ENCODE assay signal across 11 cellular contexts in genomic region chr16:85171809-85172464, GRCh38. TPM values are rescaled to one million over a fixed set of nuclear protein-coding genes. Genes with fewer than 3 reads are reported as not detected.
DNase-seq lines count a peak whose midpoint lies in the region; ATAC-seq, FAIRE-seq and TF ChIP-seq lines count a peak whose summit lies in the region.
"Had no signal": no experiment of that assay in that cellular context is flagged by ENCODE, and none has a peak within 500 bp of the region (broad histone marks: within the 10 kb centered on the region; RNA-seq: fewer than 3 reads in every experiment).

No MANE protein-coding gene starts in this region.

- ATAC-seq in Right ventricle myocardium superior (ENCODE audit: poor library complexity) (no peak), GM18870 (IDR thresholded peaks at IDR 0.05; ENCODE audit: unreplicated experiment) (no peak)

- no peak for TF ChIP-seq POLR2A in H54 (IDR thresholded peaks at IDR 0.05; ENCODE audit: low read depth, low read length)

- no peak overlapping the region for H3K27ac Mint-ChIP-seq in chondrocyte (ENCODE audit: unreplicated experiment)

- H3K27ac ChIP-seq in urinary bladder (ENCODE audit: low read depth) = no peak overlapping the region
- H3K27ac ChIP-seq: vagina had no signal

- peak; percentile 44 for DNase-seq in Right ventricle myocardium superior
- no peak for DNase-seq in cardiac septum (ENCODE audit: low spot score)
- no peak for DNase-seq in chondrocyte (ENCODE audit: low spot score)
- peak; percentile 71 to 96 for DNase-seq in lung microvascular endothelial cell (ENCODE audit: low read depth in 2 of 2)
- no peak for DNase-seq in H54 (ENCODE audit: insufficient read length, low spot score)
- no peak for DNase-seq in NCI-H2196 (lab: John Stamatoyannopoulos, UW; ENCODE audit: unreplicated experiment)

- H3K4me1 ChIP-seq in urinary bladder (ENCODE audit: insufficient read depth) = peaks cover 2% of the 10 kb centered on the region

- no peaks in the 10 kb centered on the region for H3K36me3 Mint-ChIP-seq in chondrocyte (ENCODE audit: low read depth)

- no peaks in the 10 kb centered on the region for H3K9me3 Mint-ChIP-seq in chondrocyte (ENCODE audit: low read depth)

- H3K4me3 ChIP-seq in urinary bladder (ENCODE audit: low read depth, low read length) = peak overlapping the region; percentile 32

- intact Hi-C loops in Right ventricle myocardium superior (cut with DNase I) = no loop called here
- intact Hi-C loops in cardiac septum (cut with DNase I) = loop anchor here (5.0 kb wide), 3 partner anchors 50 to 80 kb away; no protein-coding TSS in a partner anchor

- 41% methylated on average over 18 of the region's 18 CpGs for WGBS in urinary bladder

- H3K27me3 Mint-ChIP-seq in chondrocyte (ENCODE audit: low read depth) = no peaks in the 10 kb centered on the region

- peaks cover 47% of the 10 kb centered on the region for H3K4me1 Mint-ChIP-seq in chondrocyte (ENCODE audit: low read depth)

- no peaks in the 10 kb centered on the region for H3K36me3 ChIP-seq in urinary bladder (ENCODE audit: insufficient read depth)
- H3K36me3 ChIP-seq: vagina had no signal

- no peak for FAIRE-seq in H54 (lab: Jason Lieb, UNC)

- peak overlapping the region; percentile 69 for H3K4me3 Mint-ChIP-seq in chondrocyte (ENCODE audit: unreplicated experiment)

- TF ChIP-seq CTCF in chondrocyte (IDR thresholded peaks at IDR 0.05) = no peak

RNA-seq across cellular contexts. Expression of gene CIBAR2, which starts 59.7 kb away (rescaled TPM):
- not detected for total RNA-seq in Right ventricle myocardium superior
- not detected for total RNA-seq in cardiac septum
- not detected in 3 replicates for total RNA-seq in chondrocyte
- not detected in 2 replicates for total RNA-seq in lung microvascular endothelial cell
- not detected for total RNA-seq in urinary bladder
- polyA plus RNA-seq in urinary bladder = not detected
- total RNA-seq: activated CD8-positive, alpha-beta memory T cell treated with anti-CD3 and anti-CD28 coated beads for 36 hours; renal cortical epithelial cell; vagina had no signal

Comparison
In these comparisons a context has a peak if more than half of its experiments do, and no peak if none do; other contexts are left out.
1. DNase-seq: peak in Right ventricle myocardium superior (single experiment) and lung microvascular endothelial cell (2 of 2); none in cardiac septum (single experiment), chondrocyte (single experiment), H54 (single experiment) and NCI-H2196 (single experiment).